24 cellular contexts compared by ENCODE assay signal in genomic region chr13:35557475-35557874, GRCh38.
"Had no signal": no experiment of that assay in that cellular context is flagged by ENCODE, and none has a peak within 500 bp of the region (broad histone marks: within the 10 kb centered on the region; RNA-seq: fewer than 3 reads in every experiment).

No MANE protein-coding gene starts in this region.

- FAIRE-seq: keratinocyte had no signal

- H3K4me3 ChIP-seq: gastrocnemius medialis, lung, ovary, psoas muscle, skin epidermis, spleen, testis, tibial artery had no signal

- H3K9me3 ChIP-seq: gastrocnemius medialis, ovary, psoas muscle, spleen, testis, tibial artery had no signal

- DNase-seq: cortex of kidney; endodermal cell; foreskin fibroblast; gastrocnemius medialis; head of caudate nucleus; natural killer cell; occipital lobe; ovary; posterior cingulate gyrus; psoas muscle; right cardiac atrium; spleen; stimulated activated CD4-positive, alpha-beta T cell treated with anti-CD3 and anti-CD28 coated beads, Interleukin-4, amount 100 ng/mL, for 4 hours; stimulated activated naive CD8-positive, alpha-beta T cell treated with anti-CD3 and anti-CD28 coated beads, Interleukin-15, Interleukin-2, amounts not matched to agents 100 U/mL and 50 U/mL, for 24 hours; substantia nigra; testis; tibial artery had no signal

- H3K27ac ChIP-seq: epithelial cell of prostate, gastrocnemius medialis, ovary, psoas muscle, skin epidermis, spleen, testis, tibial artery had no signal

- H3K4me1 ChIP-seq: gastrocnemius medialis, psoas muscle, spleen, testis, tibial artery had no signal

- ATAC-seq: esophagus mucosa; gastrocnemius medialis; left lobe of liver; natural killer cell; psoas muscle; right cardiac atrium; stimulated activated memory B cell treated with anti-CD40 and anti-IgM and Interleukin-4, amounts not matched to agents 10 μg/mL and 1 μg/mL and 100 μg/mL, for 72 hours; stimulated activated naive CD8-positive, alpha-beta T cell treated with anti-CD3 and anti-CD28 coated beads, Interleukin-15, Interleukin-2, amounts not matched to agents 100 U/mL and 50 U/mL, for 24 hours had no signal
